1 cellular context compared by ENCODE assay signal in genomic region chr15:25804451-25804850, GRCh38.
TF ChIP-seq lines count a peak whose summit lies in the region.

No MANE protein-coding gene starts in this region.

TF ChIP-seq in IMR-90, 13 proteins besides CTCF, POLR2A, EP300 and RAD21 (continued from another document):
- TF ChIP-seq USF2 (IDR thresholded peaks at IDR 0.05; ENCODE audit: low read depth, low read length) (no peak), MXI1 (IDR thresholded peaks at IDR 0.05; ENCODE audit: borderline replicate concordance, low read depth, low read length) (no peak), RFX5 (IDR thresholded peaks at IDR 0.05; ENCODE audit: low read depth, low read length) (no peak), FOS (IDR thresholded peaks at IDR 0.05; ENCODE audit: low read depth, low read length) (no peak), BHLHE40 (IDR thresholded peaks at IDR 0.05; ENCODE audit: low read depth, low read length) (no peak), SMC3 (IDR thresholded peaks at IDR 0.05; ENCODE audit: low read depth, low read length) (no peak), CEBPB (IDR thresholded peaks at IDR 0.05; ENCODE audit: low read depth, low read length) (no peak)
